ENCODE assay signal across 8 cellular contexts in genomic region chr15:88476635-88477038, GRCh38. TPM values are rescaled to one million over a fixed set of nuclear protein-coding genes. Genes with fewer than 3 reads are reported as not detected.
DNase-seq lines count a peak whose midpoint lies in the region; ATAC-seq and TF ChIP-seq lines count a peak whose summit lies in the region.

No MANE protein-coding gene starts in this region.

- no peak overlapping the region for H3K9ac ChIP-seq in smooth muscle cell (ENCODE audit: low read depth)

- H3K4me3 ChIP-seq in smooth muscle cell: no peak overlapping the region

- no peaks in the 10 kb centered on the region for H3K9me3 Mint-ChIP-seq in activated naive CD8-positive, alpha-beta T cell treated with anti-CD3 and anti-CD28 coated beads, Interleukin-2, amount 10 ng/mL, durations not matched to agents 7 days and 5 days

- DNase-seq in CD1c-positive myeloid dendritic cell (ENCODE audit: extremely low spot score): peak; percentile 18
- DNase-seq in NCI-H2107 treated with DMSO at 0.1 percent for 48 hours (lab: John Stamatoyannopoulos, UW; ENCODE audit: unreplicated experiment): peak; percentile 33
- DNase-seq in activated naive CD8-positive, alpha-beta T cell treated with anti-CD3 and anti-CD28 coated beads, Interleukin-2, amount 10 ng/mL, durations not matched to agents 7 days and 5 days: no peak
- peak; percentile 53 for DNase-seq in left ventricle myocardium superior
- DNase-seq in smooth muscle cell (lab: John Stamatoyannopoulos, UW; ENCODE audit: unreplicated experiment): no peak
- DNase-seq in GF-D8 (lab: John Stamatoyannopoulos, UW): no peak
- DNase-seq in GM19240 (ENCODE audit: insufficient read length, low spot score): no peak

- no peaks in the 10 kb centered on the region for H3K79me2 ChIP-seq in smooth muscle cell (ENCODE audit: low read depth)

- no peaks in the 10 kb centered on the region for H3K4me1 ChIP-seq in smooth muscle cell (ENCODE audit: low read depth)

- H3K4me1 Mint-ChIP-seq in activated naive CD8-positive, alpha-beta T cell treated with anti-CD3 and anti-CD28 coated beads, Interleukin-2, amount 10 ng/mL, durations not matched to agents 7 days and 5 days: no peaks in the 10 kb centered on the region

- no peaks in the 10 kb centered on the region for H3K27me3 Mint-ChIP-seq in activated naive CD8-positive, alpha-beta T cell treated with anti-CD3 and anti-CD28 coated beads, Interleukin-2, amount 10 ng/mL, durations not matched to agents 7 days and 5 days

- H3K27ac Mint-ChIP-seq in activated naive CD8-positive, alpha-beta T cell treated with anti-CD3 and anti-CD28 coated beads, Interleukin-2, amount 10 ng/mL, durations not matched to agents 7 days and 5 days: no peak overlapping the region

- no peak overlapping the region for H3K27ac ChIP-seq in smooth muscle cell (ENCODE audit: low read depth)

- ATAC-seq in GM18868 (IDR thresholded peaks at IDR 0.05; ENCODE audit: unreplicated experiment) (peak; percentile 53), left ventricle myocardium superior (peak; percentile 88)
- peak; percentile 42 for ATAC-seq in activated naive CD8-positive, alpha-beta T cell treated with anti-CD3 and anti-CD28 coated beads, Interleukin-2, amount 10 ng/mL, durations not matched to agents 7 days and 5 days (ENCODE audit: low read depth)

- POLR2A ChIA-PET in activated naive CD8-positive, alpha-beta T cell treated with anti-CD3 and anti-CD28 coated beads, Interleukin-2, amount 10 ng/mL, durations not matched to agents 7 days and 5 days (lab: Charles Lee): no interaction called here

- peaks cover 3% of the 10 kb centered on the region for H3K36me3 Mint-ChIP-seq in activated naive CD8-positive, alpha-beta T cell treated with anti-CD3 and anti-CD28 coated beads, Interleukin-2, amount 10 ng/mL, durations not matched to agents 7 days and 5 days

- H3F3A ChIP-seq in smooth muscle cell (ENCODE audit: low read depth): no peaks in the 10 kb centered on the region

- H2AFZ ChIP-seq in smooth muscle cell (ENCODE audit: low read depth): no peak overlapping the region

- peak; percentile 62 for TF ChIP-seq CTCF in smooth muscle cell (IDR thresholded peaks at IDR 0.05; ENCODE audit: borderline replicate concordance, insufficient read depth, poor library complexity, severe bottlenecking)

- intact Hi-C loops in left ventricle myocardium superior (cut with micrococcal nuclease): loop anchor here (2.0 kb wide), 1 partner anchor 138 kb away; no protein-coding TSS in a partner anchor

- no peaks in the 10 kb centered on the region for H3K27me3 ChIP-seq in smooth muscle cell (ENCODE audit: low read depth)

- H3K9me3 ChIP-seq in smooth muscle cell (replicated peaks; ENCODE audit: low read depth): no peaks in the 10 kb centered on the region

- H3K36me3 ChIP-seq in smooth muscle cell (ENCODE audit: low read depth): no peaks in the 10 kb centered on the region

- no peaks in the 10 kb centered on the region for H4K20me1 ChIP-seq in smooth muscle cell (ENCODE audit: low read depth)

- no peak overlapping the region for H3K4me3 Mint-ChIP-seq in activated naive CD8-positive, alpha-beta T cell treated with anti-CD3 and anti-CD28 coated beads, Interleukin-2, amount 10 ng/mL, durations not matched to agents 7 days and 5 days

- H3K4me2 ChIP-seq in smooth muscle cell: no peak overlapping the region

- WGBS in smooth muscle cell (ENCODE audit: low lambda C conversion rate): 57% methylated on average over 7 of the region's 7 CpGs

RNA-seq across cellular contexts. Expression of gene MRPS11, which starts 9.1 kb away (rescaled TPM):
- 10 to 100 TPM; 54.9 to 55.7 TPM for total RNA-seq in activated naive CD8-positive, alpha-beta T cell treated with anti-CD3 and anti-CD28 coated beads, Interleukin-2, amount 10 ng/mL, durations not matched to agents 7 days and 5 days
- 73.3 TPM for total RNA-seq in left ventricle myocardium superior
- 16.0 and 39.1 TPM in 2 replicates for total RNA-seq in smooth muscle cell
- polyA plus RNA-seq in smooth muscle cell: 64.4 and 69.1 TPM in 2 replicates

RNA-seq across cellular contexts. Expression of gene MRPL46, which starts 9.4 kb away (rescaled TPM):
- 10 to 100 TPM; 28.4 to 29.2 TPM for total RNA-seq in activated naive CD8-positive, alpha-beta T cell treated with anti-CD3 and anti-CD28 coated beads, Interleukin-2, amount 10 ng/mL, durations not matched to agents 7 days and 5 days
- total RNA-seq in left ventricle myocardium superior: 68.6 TPM
- 17.1 and 17.5 TPM in 2 replicates for total RNA-seq in smooth muscle cell
- 31.0 and 35.0 TPM in 2 replicates for polyA plus RNA-seq in smooth muscle cell

Comparison
In these comparisons a context has a peak if more than half of its experiments do, and no peak if none do; other contexts are left out.
1. DNase-seq: peak in CD1c-positive myeloid dendritic cell (single experiment), NCI-H2107 treated with DMSO at 0.1 percent for 48 hours (single experiment) and left ventricle myocardium superior (single experiment); none in activated naive CD8-positive, alpha-beta T cell treated with anti-CD3 and anti-CD28 coated beads, Interleukin-2, amount 10 ng/mL, durations not matched to agents 7 days and 5 days (single experiment), smooth muscle cell (single experiment), GF-D8 (single experiment) and GM19240 (single experiment).
2. Peak in every context shown above with its lines, with median percentiles within 50 percentile points of each other: ATAC-seq.